Comparison of ENCODE assay signal across 24 cellular contexts in genomic region chr5:19753579-19753978, GRCh38.
"Had no signal": no experiment of that assay in that cellular context is flagged by ENCODE, and none has a peak within 500 bp of the region (broad histone marks: within the 10 kb centered on the region; RNA-seq: fewer than 3 reads in every experiment).

No MANE protein-coding gene starts in this region.

- H3K4me3 ChIP-seq: colonic mucosa, coronary artery, dorsolateral prefrontal cortex, esophagus muscularis mucosa, esophagus squamous epithelium, gastrocnemius medialis, gastroesophageal sphincter, heart left ventricle, heart right ventricle had no signal

- H3K27me3 ChIP-seq: colonic mucosa, dorsolateral prefrontal cortex, esophagus muscularis mucosa, esophagus squamous epithelium, foreskin keratinocyte, gastrocnemius medialis, gastroesophageal sphincter, heart left ventricle, heart right ventricle had no signal

- H3K4me3 Mint-ChIP-seq: dendritic cell treated with granulocyte-macrophage colony-stimulating factor and Interleukin-4, amounts not matched to agents 40 ng/mL and 50 ng/mL, for 4 days; effector memory CD8-positive, alpha-beta T cell; endodermal cell had no signal

- DNase-seq: colonic mucosa; cortex of kidney; dermis blood vessel endothelial cell; dorsolateral prefrontal cortex; effector CD4-positive, alpha-beta T cell; effector CD8-positive, alpha-beta T cell; effector memory CD8-positive, alpha-beta T cell; endodermal cell; erythroblast; esophagus squamous epithelium; foreskin fibroblast; foreskin keratinocyte; foreskin melanocyte; gastrocnemius medialis; glutamatergic neuron; head of caudate nucleus; heart left ventricle; heart right ventricle had no signal

- H3K27ac Mint-ChIP-seq: dendritic cell treated with granulocyte-macrophage colony-stimulating factor and Interleukin-4, amounts not matched to agents 40 ng/mL and 50 ng/mL, for 4 days; effector memory CD8-positive, alpha-beta T cell; endodermal cell had no signal

- H3K9me3 ChIP-seq: colonic mucosa, esophagus squamous epithelium, gastrocnemius medialis had no signal

- ATAC-seq: effector memory CD8-positive, alpha-beta T cell; esophagus mucosa; foreskin keratinocyte; gastrocnemius medialis; gastroesophageal sphincter; heart left ventricle; heart right ventricle had no signal

- H3K4me1 Mint-ChIP-seq: endodermal cell had no signal

- H3K27ac ChIP-seq: colonic mucosa, coronary artery, dorsolateral prefrontal cortex, epithelial cell of prostate, esophagus muscularis mucosa, esophagus squamous epithelium, foreskin keratinocyte, gastrocnemius medialis, gastroesophageal sphincter, heart left ventricle, heart right ventricle had no signal

- H3K36me3 ChIP-seq: colonic mucosa, esophagus muscularis mucosa, esophagus squamous epithelium, gastrocnemius medialis, gastroesophageal sphincter, heart left ventricle, heart right ventricle had no signal

- H3K27me3 Mint-ChIP-seq: dendritic cell treated with granulocyte-macrophage colony-stimulating factor and Interleukin-4, amounts not matched to agents 40 ng/mL and 50 ng/mL, for 4 days; effector memory CD8-positive, alpha-beta T cell had no signal

- H3K4me1 ChIP-seq: colonic mucosa, esophagus muscularis mucosa, esophagus squamous epithelium, foreskin keratinocyte, gastrocnemius medialis, gastroesophageal sphincter, heart left ventricle, heart right ventricle had no signal
